ENCODE assay signal across 8 cellular contexts in the genomic region with DNA sequence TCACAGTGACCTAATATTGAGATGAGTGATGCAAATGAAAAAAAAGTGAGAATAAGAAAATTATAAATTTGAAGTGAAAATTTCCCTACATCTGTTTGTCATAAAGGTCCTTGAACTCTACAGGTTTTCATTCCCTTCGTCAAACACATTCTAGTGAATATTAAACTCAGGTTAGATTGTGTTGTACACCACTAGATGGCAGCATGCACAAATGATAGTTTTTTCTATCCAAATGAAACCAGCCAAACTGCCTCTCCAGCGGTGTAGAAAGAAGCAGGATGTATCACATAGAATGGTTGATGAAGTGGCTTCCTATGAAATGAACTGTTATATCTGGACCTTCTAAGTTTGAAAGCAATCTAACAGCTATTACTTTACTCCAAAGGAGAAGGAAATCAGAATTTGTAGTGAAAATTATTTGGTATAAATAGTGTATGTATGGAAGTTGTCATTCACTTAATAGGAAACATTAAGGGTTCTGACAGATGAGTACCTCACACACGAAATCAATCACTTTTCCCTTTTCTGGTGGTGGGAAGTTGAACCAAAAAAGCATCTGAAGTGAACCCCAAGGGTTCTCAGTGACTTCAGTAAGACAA.
A peak's percentile ranks its signal among the peaks of the same experiment; 100 is the strongest.
DNase-seq lines count a peak whose midpoint lies in the region; ATAC-seq, FAIRE-seq and TF ChIP-seq lines count a peak whose summit lies in the region.

No MANE protein-coding gene starts in this region.

- peak; percentile 69 for TF ChIP-seq CTCF in psoas muscle (IDR thresholded peaks at IDR 0.05)

- no peak overlapping the region for H3K4me3 ChIP-seq in psoas muscle

- ATAC-seq in HG03135 (IDR thresholded peaks at IDR 0.05; ENCODE audit: unreplicated experiment) (peak; percentile 74), psoas muscle (peak; percentile 36 to 79 (median 56))
- ATAC-seq in activated CD8-positive, alpha-beta T cell treated with anti-CD3 and anti-CD28 coated beads, Interleukin-2, amount 10 ng/mL, durations not matched to agents 7 days and 5 days: peak; percentile 80

- FAIRE-seq in GM19239 (lab: Jason Lieb, UNC): peak; percentile 66

- H3K27ac ChIP-seq in psoas muscle: no peak overlapping the region

- no peaks in the 10 kb centered on the region for H3K4me1 Mint-ChIP-seq in activated CD8-positive, alpha-beta T cell treated with anti-CD3 and anti-CD28 coated beads, Interleukin-2, amount 10 ng/mL, durations not matched to agents 7 days and 5 days (ENCODE audit: low read depth)

- 10 to 17% (median 12%) methylated on average over 3 of the region's 3 CpGs for WGBS in psoas muscle, 3 donors

- no peaks in the 10 kb centered on the region for H3K9me3 ChIP-seq in psoas muscle

- no peak overlapping the region for H3K4me3 Mint-ChIP-seq in activated CD8-positive, alpha-beta T cell treated with anti-CD3 and anti-CD28 coated beads, Interleukin-2, amount 10 ng/mL, durations not matched to agents 7 days and 5 days

- intact Hi-C loops in psoas muscle (cut with DNase I): no loop called here

- CTCF ChIA-PET in activated CD8-positive, alpha-beta T cell treated with anti-CD3 and anti-CD28 coated beads, Interleukin-2, amount 10 ng/mL, durations not matched to agents 7 days and 5 days (lab: Charles Lee): interaction anchor here (0.7 to 6.0 kb wide), 11 partner anchors 10 to 1186 kb away, joined by 3 to 35 read pairs (median 4); no protein-coding TSS in a partner anchor

- no peaks in the 10 kb centered on the region for H3K4me1 ChIP-seq in psoas muscle

- POLR2A ChIA-PET in activated CD8-positive, alpha-beta T cell treated with anti-CD3 and anti-CD28 coated beads, Interleukin-2, amount 10 ng/mL, durations not matched to agents 7 days and 5 days (lab: Charles Lee): interaction anchor here (0.9 kb wide), 1 partner anchor 27 kb away, joined by 3 read pairs; no protein-coding TSS in a partner anchor

- no peaks in the 10 kb centered on the region for H3K27me3 ChIP-seq in psoas muscle (ENCODE audit: insufficient read depth in 3 of 3, low read length in 2 of 3)

- DNase-seq in DMS53 (lab: John Stamatoyannopoulos, UW): peak; percentile 84
- peak; percentile 22 for DNase-seq in GM19239 (ENCODE audit: insufficient read length, low spot score)
- peak; percentile 55 for DNase-seq in NCI-H2171 treated with DMSO at 0.1 percent for 48 hours (lab: John Stamatoyannopoulos, UW)
- DNase-seq in activated CD8-positive, alpha-beta T cell treated with anti-CD3 and anti-CD28 coated beads, Interleukin-2, amount 10 ng/mL, durations not matched to agents 7 days and 5 days: peak; percentile 67
- DNase-seq in globus pallidus (ENCODE audit: low spot score): peak; percentile 91
- DNase-seq in psoas muscle: no peak
- no peak for DNase-seq in T-helper 9 cell

- no peaks in the 10 kb centered on the region for H3K36me3 ChIP-seq in psoas muscle (ENCODE audit: insufficient read depth in 1 of 2, low read depth in 1 of 2)

- H3K27ac Mint-ChIP-seq in activated CD8-positive, alpha-beta T cell treated with anti-CD3 and anti-CD28 coated beads, Interleukin-2, amount 10 ng/mL, durations not matched to agents 7 days and 5 days: no peak overlapping the region

- no peaks in the 10 kb centered on the region for H3K9me3 Mint-ChIP-seq in activated CD8-positive, alpha-beta T cell treated with anti-CD3 and anti-CD28 coated beads, Interleukin-2, amount 10 ng/mL, durations not matched to agents 7 days and 5 days (ENCODE audit: insufficient read depth)

- H3K36me3 Mint-ChIP-seq in activated CD8-positive, alpha-beta T cell treated with anti-CD3 and anti-CD28 coated beads, Interleukin-2, amount 10 ng/mL, durations not matched to agents 7 days and 5 days (ENCODE audit: low read depth): no peaks in the 10 kb centered on the region

- peaks cover 3% of the 10 kb centered on the region for H3K27me3 Mint-ChIP-seq in activated CD8-positive, alpha-beta T cell treated with anti-CD3 and anti-CD28 coated beads, Interleukin-2, amount 10 ng/mL, durations not matched to agents 7 days and 5 days (ENCODE audit: low read depth)

Comparison
In these comparisons a context has a peak if more than half of its experiments do, and no peak if none do; other contexts are left out.
1. DNase-seq: peak in DMS53 (single experiment), GM19239 (single experiment), NCI-H2171 treated with DMSO at 0.1 percent for 48 hours (single experiment), activated CD8-positive, alpha-beta T cell treated with anti-CD3 and anti-CD28 coated beads, Interleukin-2, amount 10 ng/mL, durations not matched to agents 7 days and 5 days (single experiment) and globus pallidus (single experiment); none in psoas muscle (0 of 2) and T-helper 9 cell (single experiment).
2. Peak in every context shown above with its lines, with median percentiles within 50 percentile points of each other: ATAC-seq.